26 cellular contexts compared by ENCODE assay signal in genomic region chr22:22926359-22927195, GRCh38. TPM values are rescaled to one million over a fixed set of nuclear protein-coding genes. Genes with fewer than 3 reads are reported as not detected.
DNase-seq lines count a peak whose midpoint lies in the region; ATAC-seq and TF ChIP-seq lines count a peak whose summit lies in the region.
"Had no signal": no experiment of that assay in that cellular context is flagged by ENCODE, and none has a peak within 500 bp of the region (broad histone marks: within the 10 kb centered on the region; RNA-seq: fewer than 3 reads in every experiment).

No MANE protein-coding gene starts in this region.

- no CpG with 5 or more reads among the region's 14 CpGs for WGBS in neuronal stem cell (ENCODE audit: extremely low coverage in 2 of 2, insufficient read length in 2 of 2, insufficient replicate concordance in 1 of 2), 2 donors
- WGBS in H9 (ENCODE audit: extremely low coverage, insufficient read length, low lambda C conversion rate), result no CpG with 5 or more reads among the region's 14 CpGs

- H3K23me2 ChIP-seq in H9 (ENCODE audit: insufficient read length, low read depth, low read length, poor library complexity, severe bottlenecking), result no peaks in the 10 kb centered on the region

- H2AK5ac ChIP-seq in neuronal stem cell (ENCODE audit: low read depth, low read length), result peak overlapping the region; percentile 73
- H2AK5ac ChIP-seq in H9 (ENCODE audit: insufficient read length, low read length), result no peak overlapping the region

- peaks cover 6% of the 10 kb centered on the region for H3K27me3 Mint-ChIP-seq in activated CD4-positive, alpha-beta T cell treated with anti-CD3 and anti-CD28 coated beads, Interleukin-2, amount 10 ng/mL, durations not matched to agents 7 days and 5 days
- H3K27me3 Mint-ChIP-seq in central memory CD8-positive, alpha-beta T cell, result no peaks in the 10 kb centered on the region
- peaks cover 97% of the 10 kb centered on the region for H3K27me3 Mint-ChIP-seq in H9 (ENCODE audit: low read depth)
- H3K27me3 Mint-ChIP-seq: CD4-positive, CD25-positive, alpha-beta regulatory T cell had no signal

- H3K4me1 ChIP-seq in MM.1S (ENCODE audit: low read length), result peaks cover 60% of the 10 kb centered on the region
- peaks cover 0 to 5% of the 10 kb centered on the region in 2 donors for H3K4me1 ChIP-seq in neuronal stem cell (ENCODE audit: control insufficient read depth in 2 of 2, insufficient read depth in 1 of 2, low read depth in 1 of 2, low read length in 2 of 2)
- peaks cover 4% of the 10 kb centered on the region; the same call in 1 of the 2 replicates for H3K4me1 ChIP-seq in H9 (ENCODE audit: insufficient read depth, low read length)
- H3K4me1 ChIP-seq: adrenal gland, breast epithelium, pancreas, uterus had no signal

- peak overlapping the region; percentile 72 for H3K27ac Mint-ChIP-seq in activated CD4-positive, alpha-beta T cell treated with anti-CD3 and anti-CD28 coated beads, Interleukin-2, amount 10 ng/mL, durations not matched to agents 7 days and 5 days
- H3K27ac Mint-ChIP-seq in central memory CD8-positive, alpha-beta T cell (ENCODE audit: low read depth), result peak overlapping the region; percentile 33
- H3K27ac Mint-ChIP-seq in H9, result peak overlapping the region in 1 of 3 experiments; percentile 95; a peak in 2 of 7 replicates
- H3K27ac Mint-ChIP-seq: CD4-positive, CD25-positive, alpha-beta regulatory T cell; T-helper 1 cell treated with Interleukin-12 subunit alpha and Interleukin-12 subunit beta and Interleukin-4 antibody, amounts not matched to agents 30 μg/mL and 1 μg/mL, for 36 hours had no signal

- H3T11ph ChIP-seq in H9 (ENCODE audit: low read length), result no peak overlapping the region

- POLR2A ChIA-PET in activated CD4-positive, alpha-beta T cell treated with anti-CD3 and anti-CD28 coated beads, Interleukin-2, amount 10 ng/mL, durations not matched to agents 7 days and 5 days (lab: Charles Lee), result no interaction called here

- H3K36me3 ChIP-seq in MM.1S (replicated peaks; ENCODE audit: insufficient read depth, low read length) (no peaks in the 10 kb centered on the region), neuronal stem cell (replicated peaks in 1 of 2; ENCODE audit: control insufficient read depth in 2 of 2, insufficient read depth in 2 of 2, low read length in 2 of 2) (no peaks in the 10 kb centered on the region)
- H3K36me3 ChIP-seq: adrenal gland, breast epithelium, MG63, pancreas, uterus had no signal

- H4K5ac ChIP-seq in H9 (ENCODE audit: insufficient read length, low read depth, low read length), result no peak overlapping the region

- H3K9ac ChIP-seq in MM.1S (ENCODE audit: low read length), result no peak overlapping the region
- peak overlapping the region; percentile 15 for H3K9ac ChIP-seq in neuronal stem cell (ENCODE audit: low read depth, low read length, poor library complexity)
- no peak overlapping the region for H3K9ac ChIP-seq in H9 (ENCODE audit: extremely low read depth, insufficient read length, low read length)

- H2BK15ac ChIP-seq in neuronal stem cell (ENCODE audit: low read length) (no peak overlapping the region), H9 (ENCODE audit: low read depth, low read length) (no peak overlapping the region)

- H3K79me2 ChIP-seq in MM.1S (ENCODE audit: low read length) (peaks cover 36% of the 10 kb centered on the region), H9 (ENCODE audit: insufficient read depth, low read length) (no peaks in the 10 kb centered on the region)

- peaks cover 56% of the 10 kb centered on the region for H3K4me1 Mint-ChIP-seq in activated CD4-positive, alpha-beta T cell treated with anti-CD3 and anti-CD28 coated beads, Interleukin-2, amount 10 ng/mL, durations not matched to agents 7 days and 5 days
- H3K4me1 Mint-ChIP-seq in central memory CD8-positive, alpha-beta T cell, result peaks cover 25% of the 10 kb centered on the region
- peaks cover 12 to 20% of the 10 kb centered on the region in 2 experiments for H3K4me1 Mint-ChIP-seq in H9

- ATAC-seq in central memory CD8-positive, alpha-beta T cell (replicated peaks; ENCODE audit: extremely low read depth, poor library complexity, severe bottlenecking), result no peak
- no peak for ATAC-seq in HG03139 (IDR thresholded peaks at IDR 0.05; ENCODE audit: unreplicated experiment)
- ATAC-seq: activated CD4-positive, CD25-positive, alpha-beta regulatory T cell treated with anti-CD3 and anti-CD28 coated beads, Interleukin-2, amount 50 U/mL, for 24 hours; pancreas had no signal

- H4K20me1 ChIP-seq in MM.1S (ENCODE audit: insufficient read depth, low read length), result no peaks in the 10 kb centered on the region
- no peaks in the 10 kb centered on the region for H4K20me1 ChIP-seq in H9 (ENCODE audit: control insufficient read depth, insufficient read depth, insufficient read length)

- H3K18ac ChIP-seq in neuronal stem cell (ENCODE audit: low read length) (peak overlapping the region; percentile 61), H9 (ENCODE audit: insufficient read length, low read depth, low read length) (no peak overlapping the region)

- no peak overlapping the region for H3K14ac ChIP-seq in neuronal stem cell (ENCODE audit: low read length)
- H3K14ac ChIP-seq in H9 (ENCODE audit: insufficient read depth, low read length), result no peak overlapping the region; the same call in 1 of the 2 replicates

- no peaks in the 10 kb centered on the region for H3K9me3 ChIP-seq in MM.1S (replicated peaks; ENCODE audit: insufficient read depth, low read length)
- H3K9me3 ChIP-seq in neuronal stem cell (replicated peaks in 1 of 2; ENCODE audit: control insufficient read depth in 2 of 2, insufficient read depth in 1 of 2, low read depth in 1 of 2, low read length in 2 of 2), result no peaks in the 10 kb centered on the region
- no peaks in the 10 kb centered on the region for H3K9me3 ChIP-seq in H9 (ENCODE audit: control insufficient read depth, low read depth, low read length)
- H3K9me3 ChIP-seq: adrenal gland, breast epithelium, MG63, pancreas, uterus had no signal

- no peak overlapping the region for H3K56ac ChIP-seq in H9 (ENCODE audit: insufficient read length, low read depth, low read length)

- H3F3A ChIP-seq in MM.1S (ENCODE audit: insufficient read depth, low read length), result peaks cover 45% of the 10 kb centered on the region

- no peak for DNase-seq in activated CD4-positive, alpha-beta T cell treated with anti-CD3 and anti-CD28 coated beads, Interleukin-2, amount 10 ng/mL, durations not matched to agents 7 days and 5 days
- DNase-seq in activated CD4-positive, alpha-beta T cell treated with anti-CD3 and anti-CD28 coated beads, Interleukin-2, amount 50 U/mL, for 1 hour, result no peak
- DNase-seq in MM.1S (no peak), neuronal stem cell (ENCODE audit: low spot score) (no peak), germinal center (ENCODE audit: low spot score) (no peak), H9 (no peak)
- no peak for DNase-seq in central memory CD8-positive, alpha-beta T cell (ENCODE audit: low spot score in 2 of 2)
- DNase-seq: activated gamma-delta T cell; adrenal gland; hippocampal formation; MG63; NCI-H146; NCI-H2171; NCI-H526 treated with DMSO at 0.1 percent for 48 hours; pancreas; stimulated activated CD8-positive, alpha-beta memory T cell treated with anti-CD3 and anti-CD28 coated beads, Interleukin-4, amount 100 ng/mL, for 48 hours; uterus had no signal

- H3K27me3 ChIP-seq in MM.1S (replicated peaks; ENCODE audit: insufficient read depth, low read length) (no peaks in the 10 kb centered on the region), neuronal stem cell (ENCODE audit: control insufficient read depth in 3 of 3, insufficient read depth in 3 of 3, low read depth in 1 of 3, low read length in 3 of 3) (no peaks in the 10 kb centered on the region), H9 (ENCODE audit: insufficient read depth, low read length) (peaks cover 2% of the 10 kb centered on the region; the same call in 1 of the 2 replicates)
- H3K27me3 ChIP-seq: breast epithelium, MG63, pancreas, uterus had no signal

- TF ChIP-seq CTCF in MM.1S (IDR thresholded peaks at IDR 0.05; ENCODE audit: low read length) (no peak), H9 (conservative IDR thresholded peaks at IDR 0.05) (no peak)

- H2BK5ac ChIP-seq in neuronal stem cell (ENCODE audit: low read length) (no peak overlapping the region), H9 (ENCODE audit: insufficient read length, low read length) (no peak overlapping the region)

- H4K91ac ChIP-seq in neuronal stem cell (ENCODE audit: low read depth, low read length, poor library complexity) (no peak overlapping the region), H9 (ENCODE audit: insufficient read length, low read depth, low read length) (no peak overlapping the region)

- H3K27ac ChIP-seq in MM.1S (ENCODE audit: low read length), result peak overlapping the region; percentile 26; the same call in 1 of the 2 replicates
- no peak overlapping the region for H3K27ac ChIP-seq in neuronal stem cell (replicated peaks; ENCODE audit: low read length)
- H3K27ac ChIP-seq in H9 (ENCODE audit: insufficient read length, low read depth, low read length), result no peak overlapping the region
- H3K27ac ChIP-seq: adrenal gland, breast epithelium, coronary artery, pancreas, uterus had no signal

- H3K23ac ChIP-seq in neuronal stem cell (ENCODE audit: low read depth, low read length, poor library complexity) (peak overlapping the region; percentile 94), H9 (ENCODE audit: insufficient read length, low read depth, low read length) (no peak overlapping the region)

- H2AFZ ChIP-seq in MM.1S (ENCODE audit: low read length), result no peak overlapping the region
- no peak overlapping the region for H2AFZ ChIP-seq in neuronal stem cell (ENCODE audit: low read length)
- no peak overlapping the region for H2AFZ ChIP-seq in H9 (ENCODE audit: low read length)

- H2BK20ac ChIP-seq in H9 (ENCODE audit: low read depth, low read length, poor library complexity, severe bottlenecking), result no peak overlapping the region

- H3K4me3 ChIP-seq in MM.1S (ENCODE audit: low read length), result no peak overlapping the region
- no peak overlapping the region for H3K4me3 ChIP-seq in neuronal stem cell (ENCODE audit: low read length in 2 of 2)
- H3K4me3 ChIP-seq: adrenal gland, breast epithelium, coronary artery, lung, MG63, pancreas, uterus had no signal

- no peak overlapping the region for H3K4me3 Mint-ChIP-seq in activated CD4-positive, alpha-beta T cell treated with anti-CD3 and anti-CD28 coated beads, Interleukin-2, amount 10 ng/mL, durations not matched to agents 7 days and 5 days
- no peak overlapping the region for H3K4me3 Mint-ChIP-seq in central memory CD8-positive, alpha-beta T cell
- no peak overlapping the region; a peak in 2 of 5 replicates for H3K4me3 Mint-ChIP-seq in H9
- H3K4me3 Mint-ChIP-seq: T-helper 1 cell treated with Interleukin-12 subunit alpha and Interleukin-12 subunit beta and Interleukin-4 antibody, amounts not matched to agents 30 μg/mL and 1 μg/mL, for 36 hours had no signal

- H2BK12ac ChIP-seq in neuronal stem cell (ENCODE audit: low read length) (peak overlapping the region; percentile 42), H9 (ENCODE audit: insufficient read length, low read depth, low read length) (no peak overlapping the region)

- H2BK120ac ChIP-seq in neuronal stem cell (ENCODE audit: low read depth, low read length) (no peak overlapping the region), H9 (ENCODE audit: low read depth, low read length, poor library complexity, severe bottlenecking) (no peak overlapping the region)

- H3K4me2 ChIP-seq in MM.1S (ENCODE audit: low read depth, low read length) (no peak overlapping the region), neuronal stem cell (ENCODE audit: insufficient read depth, low read length, poor library complexity, severe bottlenecking) (no peak overlapping the region), H9 (ENCODE audit: insufficient read depth, insufficient read length, low read length) (no peak overlapping the region)

- CTCF ChIA-PET in activated CD4-positive, alpha-beta T cell treated with anti-CD3 and anti-CD28 coated beads, Interleukin-2, amount 10 ng/mL, durations not matched to agents 7 days and 5 days (lab: Charles Lee), result no interaction called here

- no peaks in the 10 kb centered on the region for H3K9me3 Mint-ChIP-seq in activated CD4-positive, alpha-beta T cell treated with anti-CD3 and anti-CD28 coated beads, Interleukin-2, amount 10 ng/mL, durations not matched to agents 7 days and 5 days
- H3K9me3 Mint-ChIP-seq in central memory CD8-positive, alpha-beta T cell, result no peaks in the 10 kb centered on the region
- no peaks in the 10 kb centered on the region for H3K9me3 Mint-ChIP-seq in H9
- H3K9me3 Mint-ChIP-seq: CD4-positive, CD25-positive, alpha-beta regulatory T cell; T-helper 1 cell treated with Interleukin-12 subunit alpha and Interleukin-12 subunit beta and Interleukin-4 antibody, amounts not matched to agents 30 μg/mL and 1 μg/mL, for 36 hours had no signal

- no peaks in the 10 kb centered on the region for H3K9me2 ChIP-seq in MM.1S (replicated peaks; ENCODE audit: insufficient read depth, low read length)

- H3K79me1 ChIP-seq in neuronal stem cell (ENCODE audit: low read depth, low read length) (no peaks in the 10 kb centered on the region), H9 (ENCODE audit: insufficient read depth, low read depth, low read length, poor library complexity, severe bottlenecking) (no peaks in the 10 kb centered on the region)

- H3K4ac ChIP-seq in neuronal stem cell (ENCODE audit: low read length), result no peak overlapping the region
- no peak overlapping the region for H3K4ac ChIP-seq in H9 (ENCODE audit: low read depth, low read length)

- peak overlapping the region; percentile 24 for H4K8ac ChIP-seq in neuronal stem cell (ENCODE audit: low read depth, low read length)
- H4K8ac ChIP-seq in H9 (replicated peaks; ENCODE audit: insufficient read length, low read depth, low read length), result no peak overlapping the region

- H3K36me3 Mint-ChIP-seq in activated CD4-positive, alpha-beta T cell treated with anti-CD3 and anti-CD28 coated beads, Interleukin-2, amount 10 ng/mL, durations not matched to agents 7 days and 5 days (ENCODE audit: low read depth), result no peaks in the 10 kb centered on the region
- H3K36me3 Mint-ChIP-seq in central memory CD8-positive, alpha-beta T cell (ENCODE audit: insufficient read depth), result peaks cover 1% of the 10 kb centered on the region
- H3K36me3 Mint-ChIP-seq in H9 (ENCODE audit: insufficient read depth in 1 of 3, low read depth in 3 of 3), result no peaks in the 10 kb centered on the region; a peak in 1 of 7 replicates
- H3K36me3 Mint-ChIP-seq: CD4-positive, CD25-positive, alpha-beta regulatory T cell had no signal

RNA-seq across cellular contexts. Expression of gene IGLL5, which starts 39.0 kb away (rescaled TPM):
- total RNA-seq in activated CD4-positive, alpha-beta T cell treated with anti-CD3 and anti-CD28 coated beads, Interleukin-2, amount 10 ng/mL, durations not matched to agents 7 days and 5 days, result not detected
- polyA plus RNA-seq in neuronal stem cell (2013, experiment 1 of 2), result not detected
- not detected for polyA plus RNA-seq in neuronal stem cell (2013, experiment 2 of 2)
- not detected in 2 replicates for total RNA-seq in H9 (2021)
- total RNA-seq: A673, myocyte had no signal
